19 cellular contexts compared by ENCODE assay signal in the genomic region with DNA sequence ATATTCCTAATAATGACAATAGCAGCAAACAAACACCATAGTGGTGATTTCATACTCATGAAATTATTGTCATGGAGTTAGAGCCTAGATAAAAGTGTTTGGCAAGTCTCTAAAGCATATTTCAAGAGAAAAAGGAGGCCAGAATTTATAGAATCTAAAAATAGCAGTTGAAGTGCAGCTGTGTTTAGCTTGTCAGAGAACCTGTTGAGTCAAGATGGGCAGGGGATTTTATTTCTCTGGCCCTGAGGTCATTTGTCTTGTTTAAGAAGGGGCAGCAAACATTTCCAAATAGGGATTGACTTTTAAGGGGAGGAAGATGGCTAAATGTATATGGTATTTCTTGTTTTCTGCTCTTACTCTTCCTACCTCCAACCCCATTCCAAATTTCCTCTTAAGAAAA.
"Had no signal": no experiment of that assay in that cellular context is flagged by ENCODE, and none has a peak within 500 bp of the region (broad histone marks: within the 10 kb centered on the region; RNA-seq: fewer than 3 reads in every experiment).

No MANE protein-coding gene starts in this region.

- H3K4me1 ChIP-seq: body of pancreas, foreskin keratinocyte, parathyroid adenoma had no signal

- ATAC-seq: body of pancreas; foreskin keratinocyte; left lobe of liver; mucosa of descending colon; naive thymus-derived CD8-positive, alpha-beta T cell had no signal

- H3K27me3 ChIP-seq: body of pancreas, foreskin keratinocyte, vagina had no signal

- H3K4me3 ChIP-seq: body of pancreas, mucosa of descending colon, vagina had no signal

- H3K36me3 ChIP-seq: vagina had no signal

- H3K9me3 ChIP-seq: body of pancreas, vagina had no signal

- DNase-seq: activated CD4-positive, alpha-beta memory T cell treated with anti-CD3 and anti-CD28 coated beads for 36 hours; activated T-cell treated with anti-CD3 and anti-CD28 coated beads for 4 hours; amniotic stem cell; body of pancreas; central memory CD4-positive, alpha-beta T cell; endodermal cell; foreskin keratinocyte; glutamatergic neuron; kidney; mucosa of descending colon; naive thymus-derived CD8-positive, alpha-beta T cell; stimulated activated CD4-positive, alpha-beta T cell treated with anti-CD3 and anti-CD28 coated beads, Interleukin-2, amount 100 ng/mL, for 24 hours; stimulated activated naive CD4-positive, alpha-beta T cell treated with Interleukin-2 at 50 U/mL for 16 hours; substantia nigra; trophoblast cell had no signal

- H3K27ac ChIP-seq: body of pancreas, epithelial cell of prostate, foreskin keratinocyte, parathyroid adenoma had no signal
